Comparison of ENCODE assay signal across 1 cellular context in genomic region chrX:12955882-12956703, GRCh38.
TF ChIP-seq lines count a peak whose summit lies in the region.

No MANE protein-coding gene starts in this region.

TF ChIP-seq in K562, 482 proteins besides CTCF, POLR2A, EP300 and RAD21 (continued from another document and continues in another):
- TF ChIP-seq ZNF280B (CRISPR knock-in tag; IDR thresholded peaks at IDR 0.05) (no peak), ZNF431 (CRISPR knock-in tag; IDR thresholded peaks at IDR 0.05) (no peak), CREB5 (CRISPR knock-in tag; IDR thresholded peaks at IDR 0.05) (peak; percentile 69), NR2C2 (CRISPR knock-in tag; IDR thresholded peaks at IDR 0.05) (no peak), NR2C2 (tag; IDR thresholded peaks at IDR 0.05) (peak; percentile 71), ZNF77 (CRISPR knock-in tag; IDR thresholded peaks at IDR 0.05) (no peak), ZNF277 (CRISPR knock-in tag; IDR thresholded peaks at IDR 0.05; ENCODE audit: borderline replicate concordance) (no peak), MAX (CRISPR knock-in tag; IDR thresholded peaks at IDR 0.05) (peak; percentile 64), MCM3 (IDR thresholded peaks at IDR 0.05) (no peak), MEF2D (tag; conservative IDR thresholded peaks at IDR 0.05; ENCODE audit: low read depth) (peak; percentile 88), ZNF124 (CRISPR knock-in tag; IDR thresholded peaks at IDR 0.05) (no peak), MTA2 (IDR thresholded peaks at IDR 0.05; ENCODE audit: low read depth) (no peak), KDM2B (CRISPR knock-in tag; IDR thresholded peaks at IDR 0.05) (no peak), HMBOX1 (IDR thresholded peaks at IDR 0.05) (no peak; the same call in 1 of the 2 replicates), PREB (CRISPR knock-in tag; IDR thresholded peaks at IDR 0.05) (no peak), ILK (tag; IDR thresholded peaks at IDR 0.05; ENCODE audit: borderline replicate concordance, low read depth) (no peak), ILF3 (IDR thresholded peaks at IDR 0.05; ENCODE audit: borderline replicate concordance) (no peak), DPF2 (IDR thresholded peaks at IDR 0.05) (no peak; the same call in 1 of the 2 replicates), ATF6 (CRISPR knock-in tag; IDR thresholded peaks at IDR 0.05) (0 out of 2 replicates have a peak, but pooled peaks have one; percentile 27), TCF7L2 (IDR thresholded peaks at IDR 0.05; ENCODE audit: low read depth, low read length) (no peak), ZNF449 (CRISPR knock-in tag; IDR thresholded peaks at IDR 0.05) (peak; percentile 57), MXI1 (IDR thresholded peaks at IDR 0.05; ENCODE audit: low read depth, low read length) (no peak), MNT (conservative IDR thresholded peaks at IDR 0.05) (no peak), TBP (optimal IDR thresholded peaks at IDR 0.05; ENCODE audit: low read depth, low read length) (peak; percentile 31), CHD1 (IDR thresholded peaks at IDR 0.05; ENCODE audit: low read length) (no peak), ZNF23 (CRISPR knock-in tag; IDR thresholded peaks at IDR 0.05) (no peak), ZBTB33 (CRISPR knock-in tag; IDR thresholded peaks at IDR 0.05) (no peak), PCBP2 (IDR thresholded peaks at IDR 0.05; ENCODE audit: low read depth, low read length, poor library complexity, severe bottlenecking) (no peak), ATF4 (CRISPR knock-in tag; IDR thresholded peaks at IDR 0.05) (peak; percentile 95), ZNF274 (IDR thresholded peaks at IDR 0.05; ENCODE audit: borderline replicate concordance, low read depth, low read length) (no peak), MCM2 (IDR thresholded peaks at IDR 0.05; ENCODE audit: low read depth) (no peak), PHF21A (IDR thresholded peaks at IDR 0.05; ENCODE audit: borderline replicate concordance, low read depth) (0 out of 2 replicates have a peak, but pooled peaks have one; percentile 36), MCM5 (IDR thresholded peaks at IDR 0.05; ENCODE audit: low read depth) (no peak), FOXA3 (CRISPR knock-in tag; conservative IDR thresholded peaks at IDR 0.05 in 1 of 2, IDR thresholded peaks at IDR 0.05 in 1 of 2) (no peak), RBM14 (IDR thresholded peaks at IDR 0.05; ENCODE audit: borderline replicate concordance, insufficient read depth, low read depth, low read length) (no peak), ARID4B (CRISPR knock-in tag; IDR thresholded peaks at IDR 0.05) (no peak), ZNF76 (CRISPR knock-in tag; IDR thresholded peaks at IDR 0.05; ENCODE audit: borderline replicate concordance) (peak; percentile 92; the same call in 1 of the 2 replicates), CREB3 (tag; conservative IDR thresholded peaks at IDR 0.05; ENCODE audit: low read depth) (peak; percentile 94), SPI1 (IDR thresholded peaks at IDR 0.05; ENCODE audit: borderline replicate concordance, low read depth, low read length) (no peak), ZNF707 (CRISPR knock-in tag; conservative IDR thresholded peaks at IDR 0.05) (peak; percentile 51; the same call in 1 of the 2 replicates), ZNF584 (CRISPR knock-in tag; IDR thresholded peaks at IDR 0.05; ENCODE audit: low read depth) (peak; percentile 98)
